1 cellular context compared by ENCODE assay signal in genomic region chr9:84278131-84278530, GRCh38.
TF ChIP-seq lines count a peak whose summit lies in the region.

No MANE protein-coding gene starts in this region.

TF ChIP-seq in IMR-90, 13 proteins besides CTCF, POLR2A, EP300 and RAD21 (continued from another document):
- TF ChIP-seq NFE2L2 (IDR thresholded peaks at IDR 0.05; ENCODE audit: low read depth, low read length) (no peak), RCOR1 (IDR thresholded peaks at IDR 0.05; ENCODE audit: insufficient replicate concordance, low read length) (no peak), MXI1 (IDR thresholded peaks at IDR 0.05; ENCODE audit: borderline replicate concordance, low read depth, low read length) (no peak), CHD1 (IDR thresholded peaks at IDR 0.05; ENCODE audit: low read depth, low read length) (no peak), SMC3 (IDR thresholded peaks at IDR 0.05; ENCODE audit: low read depth, low read length) (no peak), CEBPB (IDR thresholded peaks at IDR 0.05; ENCODE audit: low read depth, low read length) (no peak)
